1 cellular context compared by ENCODE assay signal in the genomic region with DNA sequence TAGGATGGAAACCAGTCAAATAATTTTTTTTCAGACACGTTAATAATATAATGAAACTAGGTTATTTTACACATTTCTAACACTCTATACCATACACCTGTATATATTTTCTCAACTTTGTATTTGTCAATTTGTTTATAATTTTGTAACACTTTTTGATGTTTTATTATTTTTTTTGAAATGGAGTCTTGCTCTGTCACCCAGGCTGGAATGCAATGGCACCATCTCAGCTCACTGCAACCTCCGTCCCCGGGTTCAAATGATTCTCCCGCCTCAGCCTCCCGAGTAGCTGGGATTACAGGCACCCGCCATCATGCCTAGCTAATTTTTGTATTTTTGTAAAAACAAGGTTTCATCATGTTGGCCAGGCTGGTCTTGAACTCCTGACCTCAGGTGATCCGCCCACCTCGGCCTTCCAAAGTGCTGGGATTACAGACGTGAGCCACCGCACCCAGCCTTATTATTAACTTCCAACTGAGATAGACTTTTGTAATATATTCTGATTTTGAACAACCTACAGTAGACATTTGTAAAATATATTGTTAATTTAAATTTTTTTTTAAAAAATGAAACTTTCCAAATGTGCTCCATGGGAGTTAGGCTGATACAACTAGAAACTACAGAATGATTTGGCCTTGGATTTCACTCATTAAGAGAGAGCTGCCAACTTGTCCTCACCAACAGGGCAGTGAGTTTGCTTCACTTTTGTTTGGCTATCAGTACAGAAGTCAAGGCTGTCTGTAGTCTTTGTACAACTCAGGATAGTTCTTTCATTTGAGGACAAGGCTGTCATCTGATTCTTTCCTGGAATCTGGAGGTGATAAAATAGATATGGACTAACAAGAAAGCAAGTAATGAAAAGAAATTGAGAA.
TF ChIP-seq lines count a peak whose summit lies in the region.

No MANE protein-coding gene starts in this region.

TF ChIP-seq in HepG2, 621 proteins besides CTCF, POLR2A, EP300 and RAD21 (continued from another document and continues in another):
- TF ChIP-seq, protein P1, sequence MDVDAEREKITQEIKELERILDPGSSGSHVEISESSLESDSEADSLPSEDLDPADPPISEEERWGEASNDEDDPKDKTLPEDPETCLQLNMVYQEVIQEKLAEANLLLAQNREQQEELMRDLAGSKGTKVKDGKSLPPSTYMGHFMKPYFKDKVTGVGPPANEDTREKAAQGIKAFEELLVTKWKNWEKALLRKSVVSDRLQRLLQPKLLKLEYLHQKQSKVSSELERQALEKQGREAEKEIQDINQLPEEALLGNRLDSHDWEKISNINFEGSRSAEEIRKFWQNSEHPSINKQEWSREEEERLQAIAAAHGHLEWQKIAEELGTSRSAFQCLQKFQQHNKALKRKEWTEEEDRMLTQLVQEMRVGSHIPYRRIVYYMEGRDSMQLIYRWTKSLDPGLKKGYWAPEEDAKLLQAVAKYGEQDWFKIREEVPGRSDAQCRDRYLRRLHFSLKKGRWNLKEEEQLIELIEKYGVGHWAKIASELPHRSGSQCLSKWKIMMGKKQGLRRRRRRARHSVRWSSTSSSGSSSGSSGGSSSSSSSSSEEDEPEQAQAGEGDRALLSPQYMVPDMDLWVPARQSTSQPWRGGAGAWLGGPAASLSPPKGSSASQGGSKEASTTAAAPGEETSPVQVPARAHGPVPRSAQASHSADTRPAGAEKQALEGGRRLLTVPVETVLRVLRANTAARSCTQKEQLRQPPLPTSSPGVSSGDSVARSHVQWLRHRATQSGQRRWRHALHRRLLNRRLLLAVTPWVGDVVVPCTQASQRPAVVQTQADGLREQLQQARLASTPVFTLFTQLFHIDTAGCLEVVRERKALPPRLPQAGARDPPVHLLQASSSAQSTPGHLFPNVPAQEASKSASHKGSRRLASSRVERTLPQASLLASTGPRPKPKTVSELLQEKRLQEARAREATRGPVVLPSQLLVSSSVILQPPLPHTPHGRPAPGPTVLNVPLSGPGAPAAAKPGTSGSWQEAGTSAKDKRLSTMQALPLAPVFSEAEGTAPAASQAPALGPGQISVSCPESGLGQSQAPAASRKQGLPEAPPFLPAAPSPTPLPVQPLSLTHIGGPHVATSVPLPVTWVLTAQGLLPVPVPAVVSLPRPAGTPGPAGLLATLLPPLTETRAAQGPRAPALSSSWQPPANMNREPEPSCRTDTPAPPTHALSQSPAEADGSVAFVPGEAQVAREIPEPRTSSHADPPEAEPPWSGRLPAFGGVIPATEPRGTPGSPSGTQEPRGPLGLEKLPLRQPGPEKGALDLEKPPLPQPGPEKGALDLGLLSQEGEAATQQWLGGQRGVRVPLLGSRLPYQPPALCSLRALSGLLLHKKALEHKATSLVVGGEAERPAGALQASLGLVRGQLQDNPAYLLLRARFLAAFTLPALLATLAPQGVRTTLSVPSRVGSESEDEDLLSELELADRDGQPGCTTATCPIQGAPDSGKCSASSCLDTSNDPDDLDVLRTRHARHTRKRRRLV (CRISPR knock-in tag; IDR thresholded peaks at IDR 0.05) = no peak
- TF ChIP-seq JUNB (CRISPR knock-in tag; IDR thresholded peaks at IDR 0.05; ENCODE audit: borderline replicate concordance) = no peak
- TF ChIP-seq REL (CRISPR knock-in tag; conservative IDR thresholded peaks at IDR 0.05) = no peak
- TF ChIP-seq REPIN1 (CRISPR knock-in tag; IDR thresholded peaks at IDR 0.05; ENCODE audit: borderline replicate concordance, low read depth) = peak; percentile 69; the same call in 1 of the 2 replicates
- TF ChIP-seq ASH2L (IDR thresholded peaks at IDR 0.05; ENCODE audit: insufficient read length, low read depth, low read length) = no peak
- TF ChIP-seq IKZF4 (CRISPR knock-in tag; IDR thresholded peaks at IDR 0.05; ENCODE audit: borderline replicate concordance, low read depth, not compliant biosample characterization) = no peak
- TF ChIP-seq TOE1 (CRISPR knock-in tag; IDR thresholded peaks at IDR 0.05) = no peak
- no peak for TF ChIP-seq ZEB1 (IDR thresholded peaks at IDR 0.05; ENCODE audit: insufficient replicate concordance, low read depth)
- TF ChIP-seq, protein P2, sequence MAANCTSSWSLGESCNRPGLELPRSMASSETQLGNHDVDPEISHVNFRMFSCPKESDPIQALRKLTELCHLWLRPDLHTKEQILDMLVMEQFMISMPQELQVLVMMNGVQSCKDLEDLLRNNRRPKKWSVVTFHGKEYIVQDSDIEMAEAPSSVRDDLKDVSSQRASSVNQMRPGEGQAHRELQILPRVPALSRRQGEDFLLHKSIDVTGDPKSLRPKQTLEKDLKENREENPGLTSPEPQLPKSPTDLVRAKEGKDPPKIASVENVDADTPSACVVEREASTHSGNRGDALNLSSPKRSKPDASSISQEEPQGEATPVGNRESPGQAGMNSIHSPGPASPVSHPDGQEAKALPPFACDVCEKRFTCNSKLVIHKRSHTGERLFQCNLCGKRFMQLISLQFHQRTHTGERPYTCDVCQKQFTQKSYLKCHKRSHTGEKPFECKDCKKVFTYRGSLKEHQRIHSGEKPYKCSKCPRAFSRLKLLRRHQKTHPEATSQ (CRISPR knock-in tag; IDR thresholded peaks at IDR 0.05; ENCODE audit: borderline replicate concordance) = peak; percentile 36; the same call in 1 of the 2 replicates
- TF ChIP-seq ZNF670 (CRISPR knock-in tag; IDR thresholded peaks at IDR 0.05; ENCODE audit: borderline replicate concordance) = no peak
- TF ChIP-seq POLR2AphosphoS2 (IDR thresholded peaks at IDR 0.05; ENCODE audit: low read depth, low read length) = no peak
- TF ChIP-seq NFKB2 (CRISPR knock-in tag; IDR thresholded peaks at IDR 0.05; ENCODE audit: borderline replicate concordance) = no peak
- TF ChIP-seq ZNF263 (CRISPR knock-in tag; IDR thresholded peaks at IDR 0.05) = no peak
- no peak for TF ChIP-seq ZNF639 (CRISPR knock-in tag; conservative IDR thresholded peaks at IDR 0.05)
- no peak for TF ChIP-seq JARID2 (CRISPR knock-in tag; IDR thresholded peaks at IDR 0.05; ENCODE audit: insufficient replicate concordance)
- TF ChIP-seq ZFP91 (CRISPR knock-in tag; IDR thresholded peaks at IDR 0.05; ENCODE audit: borderline replicate concordance) = no peak
- no peak for TF ChIP-seq JUN (CRISPR knock-in tag; IDR thresholded peaks at IDR 0.05)
- no peak for TF ChIP-seq ATF3 (CRISPR knock-in tag; IDR thresholded peaks at IDR 0.05)
- peak; percentile 51; the same call in 1 of the 2 replicates for TF ChIP-seq ZMYM3 (CRISPR knock-in tag; IDR thresholded peaks at IDR 0.05)
- TF ChIP-seq SALL1 (CRISPR knock-in tag; IDR thresholded peaks at IDR 0.05) = peak; percentile 71
- no peak for TF ChIP-seq NONO (IDR thresholded peaks at IDR 0.05)
- no peak for TF ChIP-seq NONO (CRISPR knock-in tag; conservative IDR thresholded peaks at IDR 0.05)
- no peak for TF ChIP-seq FOXK1 (CRISPR knock-in tag; IDR thresholded peaks at IDR 0.05; ENCODE audit: borderline replicate concordance, low read depth)
- no peak for TF ChIP-seq SUZ12 (IDR thresholded peaks at IDR 0.05; ENCODE audit: low read depth, low read length)
- TF ChIP-seq ARID2 (CRISPR knock-in tag; IDR thresholded peaks at IDR 0.05; ENCODE audit: borderline replicate concordance) = no peak
- TF ChIP-seq MTA3 (CRISPR knock-in tag; IDR thresholded peaks at IDR 0.05) = no peak
- TF ChIP-seq, protein P3, sequence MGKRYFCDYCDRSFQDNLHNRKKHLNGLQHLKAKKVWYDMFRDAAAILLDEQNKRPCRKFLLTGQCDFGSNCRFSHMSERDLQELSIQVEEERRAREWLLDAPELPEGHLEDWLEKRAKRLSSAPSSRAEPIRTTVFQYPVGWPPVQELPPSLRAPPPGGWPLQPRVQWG (CRISPR knock-in tag; IDR thresholded peaks at IDR 0.05; ENCODE audit: borderline replicate concordance, low read depth) = no peak
- no peak for TF ChIP-seq FOXA1 (IDR thresholded peaks at IDR 0.05)
- TF ChIP-seq FOXA1 (CRISPR knock-in tag; IDR thresholded peaks at IDR 0.05) = peak; percentile 49; the same call in 1 of the 2 replicates
- no peak for TF ChIP-seq ZNF576 (CRISPR knock-in tag; IDR thresholded peaks at IDR 0.05)
- TF ChIP-seq YEATS4 (CRISPR knock-in tag; IDR thresholded peaks at IDR 0.05; ENCODE audit: borderline replicate concordance) = no peak; the same call in 1 of the 2 replicates
- TF ChIP-seq ZNF878 (CRISPR knock-in tag; IDR thresholded peaks at IDR 0.05) = no peak
- no peak for TF ChIP-seq ZNF367 (CRISPR knock-in tag; IDR thresholded peaks at IDR 0.05; ENCODE audit: borderline replicate concordance)
- no peak for TF ChIP-seq ZNF441 (CRISPR knock-in tag; IDR thresholded peaks at IDR 0.05; ENCODE audit: borderline replicate concordance)
- no peak for TF ChIP-seq SETDB1 (CRISPR knock-in tag; IDR thresholded peaks at IDR 0.05; ENCODE audit: borderline replicate concordance)
- no peak for TF ChIP-seq ZNF501 (CRISPR knock-in tag; IDR thresholded peaks at IDR 0.05)
- no peak for TF ChIP-seq ZNF549 (CRISPR knock-in tag; IDR thresholded peaks at IDR 0.05)
- no peak for TF ChIP-seq CCAR2 (optimal IDR thresholded peaks at IDR 0.05; ENCODE audit: low read depth, low read length)
- no peak for TF ChIP-seq ZSCAN31 (CRISPR knock-in tag; IDR thresholded peaks at IDR 0.05; ENCODE audit: low read depth)
- TF ChIP-seq SOX13 (IDR thresholded peaks at IDR 0.05) = no peak
- TF ChIP-seq SOX13 (CRISPR knock-in tag; conservative IDR thresholded peaks at IDR 0.05 in 1 of 2, IDR thresholded peaks at IDR 0.05 in 1 of 2) = peak in 1 of 2 experiments; percentile 89; a peak in 2 of 4 replicates
- TF ChIP-seq, protein P4, sequence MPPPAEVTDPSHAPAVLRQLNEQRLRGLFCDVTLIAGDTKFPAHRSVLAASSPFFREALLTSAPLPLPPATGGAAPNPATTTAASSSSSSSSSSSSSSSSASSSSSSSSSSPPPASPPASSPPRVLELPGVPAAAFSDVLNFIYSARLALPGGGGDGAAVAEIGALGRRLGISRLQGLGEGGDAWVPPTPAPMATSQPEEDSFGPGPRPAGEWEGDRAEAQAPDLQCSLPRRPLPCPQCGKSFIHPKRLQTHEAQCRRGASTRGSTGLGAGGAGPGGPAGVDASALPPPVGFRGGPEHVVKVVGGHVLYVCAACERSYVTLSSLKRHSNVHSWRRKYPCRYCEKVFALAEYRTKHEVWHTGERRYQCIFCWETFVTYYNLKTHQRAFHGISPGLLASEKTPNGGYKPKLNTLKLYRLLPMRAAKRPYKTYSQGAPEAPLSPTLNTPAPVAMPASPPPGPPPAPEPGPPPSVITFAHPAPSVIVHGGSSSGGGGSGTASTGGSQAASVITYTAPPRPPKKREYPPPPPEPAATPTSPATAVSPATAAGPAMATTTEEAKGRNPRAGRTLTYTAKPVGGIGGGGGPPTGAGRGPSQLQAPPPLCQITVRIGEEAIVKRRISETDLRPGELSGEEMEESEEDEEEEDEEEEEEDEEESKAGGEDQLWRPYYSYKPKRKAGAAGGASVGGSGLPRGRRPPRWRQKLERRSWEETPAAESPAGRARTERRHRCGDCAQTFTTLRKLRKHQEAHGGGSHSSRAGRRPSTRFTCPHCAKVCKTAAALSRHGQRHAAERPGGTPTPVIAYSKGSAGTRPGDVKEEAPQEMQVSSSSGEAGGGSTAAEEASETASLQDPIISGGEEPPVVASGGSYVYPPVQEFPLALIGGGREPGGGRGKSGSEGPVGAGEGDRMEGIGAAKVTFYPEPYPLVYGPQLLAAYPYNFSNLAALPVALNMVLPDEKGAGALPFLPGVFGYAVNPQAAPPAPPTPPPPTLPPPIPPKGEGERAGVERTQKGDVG (CRISPR knock-in tag; IDR thresholded peaks at IDR 0.05; ENCODE audit: borderline replicate concordance) = peak; percentile 78; the same call in 1 of the 2 replicates
- no peak for TF ChIP-seq ZBTB39 (CRISPR knock-in tag; IDR thresholded peaks at IDR 0.05)
- TF ChIP-seq MLLT10 (CRISPR knock-in tag; IDR thresholded peaks at IDR 0.05) = no peak
